1 cellular context compared by ENCODE assay signal in genomic region chr5:55934117-55934613, GRCh38.
TF ChIP-seq lines count a peak whose summit lies in the region.

No MANE protein-coding gene starts in this region.

TF ChIP-seq in HepG2, 621 proteins besides CTCF, POLR2A, EP300 and RAD21 (continued from another document and continues in another):
- TF ChIP-seq, protein P1, sequence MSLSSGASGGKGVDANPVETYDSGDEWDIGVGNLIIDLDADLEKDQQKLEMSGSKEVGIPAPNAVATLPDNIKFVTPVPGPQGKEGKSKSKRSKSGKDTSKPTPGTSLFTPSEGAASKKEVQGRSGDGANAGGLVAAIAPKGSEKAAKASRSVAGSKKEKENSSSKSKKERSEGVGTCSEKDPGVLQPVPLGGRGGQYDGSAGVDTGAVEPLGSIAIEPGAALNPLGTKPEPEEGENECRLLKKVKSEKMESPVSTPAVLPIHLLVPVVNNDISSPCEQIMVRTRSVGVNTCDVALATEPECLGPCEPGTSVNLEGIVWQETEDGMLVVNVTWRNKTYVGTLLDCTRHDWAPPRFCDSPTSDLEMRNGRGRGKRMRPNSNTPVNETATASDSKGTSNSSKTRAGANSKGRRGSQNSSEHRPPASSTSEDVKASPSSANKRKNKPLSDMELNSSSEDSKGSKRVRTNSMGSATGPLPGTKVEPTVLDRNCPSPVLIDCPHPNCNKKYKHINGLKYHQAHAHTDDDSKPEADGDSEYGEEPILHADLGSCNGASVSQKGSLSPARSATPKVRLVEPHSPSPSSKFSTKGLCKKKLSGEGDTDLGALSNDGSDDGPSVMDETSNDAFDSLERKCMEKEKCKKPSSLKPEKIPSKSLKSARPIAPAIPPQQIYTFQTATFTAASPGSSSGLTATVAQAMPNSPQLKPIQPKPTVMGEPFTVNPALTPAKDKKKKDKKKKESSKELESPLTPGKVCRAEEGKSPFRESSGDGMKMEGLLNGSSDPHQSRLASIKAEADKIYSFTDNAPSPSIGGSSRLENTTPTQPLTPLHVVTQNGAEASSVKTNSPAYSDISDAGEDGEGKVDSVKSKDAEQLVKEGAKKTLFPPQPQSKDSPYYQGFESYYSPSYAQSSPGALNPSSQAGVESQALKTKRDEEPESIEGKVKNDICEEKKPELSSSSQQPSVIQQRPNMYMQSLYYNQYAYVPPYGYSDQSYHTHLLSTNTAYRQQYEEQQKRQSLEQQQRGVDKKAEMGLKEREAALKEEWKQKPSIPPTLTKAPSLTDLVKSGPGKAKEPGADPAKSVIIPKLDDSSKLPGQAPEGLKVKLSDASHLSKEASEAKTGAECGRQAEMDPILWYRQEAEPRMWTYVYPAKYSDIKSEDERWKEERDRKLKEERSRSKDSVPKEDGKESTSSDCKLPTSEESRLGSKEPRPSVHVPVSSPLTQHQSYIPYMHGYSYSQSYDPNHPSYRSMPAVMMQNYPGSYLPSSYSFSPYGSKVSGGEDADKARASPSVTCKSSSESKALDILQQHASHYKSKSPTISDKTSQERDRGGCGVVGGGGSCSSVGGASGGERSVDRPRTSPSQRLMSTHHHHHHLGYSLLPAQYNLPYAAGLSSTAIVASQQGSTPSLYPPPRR (CRISPR knock-in tag; IDR thresholded peaks at IDR 0.05; ENCODE audit: borderline replicate concordance), result peak; percentile 99
- TF ChIP-seq FOSL2 (CRISPR knock-in tag; IDR thresholded peaks at IDR 0.05) (peak; percentile 90), PCBP1 (IDR thresholded peaks at IDR 0.05; ENCODE audit: borderline replicate concordance, low read depth, low read length) (no peak), ZNF33B (CRISPR knock-in tag; IDR thresholded peaks at IDR 0.05) (no peak; the same call in 1 of the 2 replicates), RNF219 (CRISPR knock-in tag; IDR thresholded peaks at IDR 0.05) (peak; percentile 90; the same call in 1 of the 2 replicates), DNMT3B (CRISPR knock-in tag; conservative IDR thresholded peaks at IDR 0.05) (peak; percentile 82; the same call in 1 of the 2 replicates), ZNF616 (CRISPR knock-in tag; IDR thresholded peaks at IDR 0.05; ENCODE audit: low read depth) (no peak), ZNF678 (CRISPR knock-in tag; IDR thresholded peaks at IDR 0.05) (no peak), ZNF317 (CRISPR knock-in tag; IDR thresholded peaks at IDR 0.05) (peak; percentile 73; the same call in 1 of the 2 replicates), MAF1 (CRISPR knock-in tag; IDR thresholded peaks at IDR 0.05; ENCODE audit: borderline replicate concordance) (no peak), ZBTB1 (CRISPR knock-in tag; IDR thresholded peaks at IDR 0.05; ENCODE audit: borderline replicate concordance) (no peak), POLR2AphosphoS2 (IDR thresholded peaks at IDR 0.05; ENCODE audit: low read depth, low read length) (no peak), ZFY (CRISPR knock-in tag; IDR thresholded peaks at IDR 0.05) (no peak; the same call in 1 of the 2 replicates), HDAC2 (CRISPR knock-in tag; IDR thresholded peaks at IDR 0.05) (peak; percentile 99), ZNF563 (CRISPR knock-in tag; IDR thresholded peaks at IDR 0.05) (peak; percentile 71), ZGPAT (CRISPR knock-in tag; IDR thresholded peaks at IDR 0.05) (peak; percentile 100), SAP130 (CRISPR knock-in tag; IDR thresholded peaks at IDR 0.05; ENCODE audit: low read depth) (peak; percentile 89), SYNCRIP (IDR thresholded peaks at IDR 0.05; ENCODE audit: insufficient read depth, low read depth, low read length) (no peak), IRX3 (CRISPR knock-in tag; IDR thresholded peaks at IDR 0.05; ENCODE audit: borderline replicate concordance, low read depth) (0 out of 2 replicates have a peak, but pooled peaks have one; percentile 74), ZNF333 (CRISPR knock-in tag; IDR thresholded peaks at IDR 0.05; ENCODE audit: borderline replicate concordance) (no peak), SAFB2 (CRISPR knock-in tag; IDR thresholded peaks at IDR 0.05; ENCODE audit: borderline replicate concordance, low read depth) (no peak), PITX1 (CRISPR knock-in tag; IDR thresholded peaks at IDR 0.05) (peak; percentile 96), NFKBIZ (CRISPR knock-in tag; IDR thresholded peaks at IDR 0.05) (peak; percentile 95), RNF2 (conservative IDR thresholded peaks at IDR 0.05; ENCODE audit: low read depth) (peak; percentile 44; the same call in 1 of the 2 replicates)
- TF ChIP-seq, protein P2, sequence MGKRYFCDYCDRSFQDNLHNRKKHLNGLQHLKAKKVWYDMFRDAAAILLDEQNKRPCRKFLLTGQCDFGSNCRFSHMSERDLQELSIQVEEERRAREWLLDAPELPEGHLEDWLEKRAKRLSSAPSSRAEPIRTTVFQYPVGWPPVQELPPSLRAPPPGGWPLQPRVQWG (CRISPR knock-in tag; IDR thresholded peaks at IDR 0.05; ENCODE audit: borderline replicate concordance, low read depth), result no peak
- TF ChIP-seq, protein P3, sequence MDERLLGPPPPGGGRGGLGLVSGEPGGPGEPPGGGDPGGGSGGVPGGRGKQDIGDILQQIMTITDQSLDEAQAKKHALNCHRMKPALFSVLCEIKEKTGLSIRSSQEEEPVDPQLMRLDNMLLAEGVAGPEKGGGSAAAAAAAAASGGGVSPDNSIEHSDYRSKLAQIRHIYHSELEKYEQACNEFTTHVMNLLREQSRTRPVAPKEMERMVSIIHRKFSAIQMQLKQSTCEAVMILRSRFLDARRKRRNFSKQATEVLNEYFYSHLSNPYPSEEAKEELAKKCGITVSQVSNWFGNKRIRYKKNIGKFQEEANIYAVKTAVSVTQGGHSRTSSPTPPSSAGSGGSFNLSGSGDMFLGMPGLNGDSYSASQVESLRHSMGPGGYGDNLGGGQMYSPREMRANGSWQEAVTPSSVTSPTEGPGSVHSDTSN (CRISPR knock-in tag; IDR thresholded peaks at IDR 0.05), result no peak
- TF ChIP-seq, protein P4, sequence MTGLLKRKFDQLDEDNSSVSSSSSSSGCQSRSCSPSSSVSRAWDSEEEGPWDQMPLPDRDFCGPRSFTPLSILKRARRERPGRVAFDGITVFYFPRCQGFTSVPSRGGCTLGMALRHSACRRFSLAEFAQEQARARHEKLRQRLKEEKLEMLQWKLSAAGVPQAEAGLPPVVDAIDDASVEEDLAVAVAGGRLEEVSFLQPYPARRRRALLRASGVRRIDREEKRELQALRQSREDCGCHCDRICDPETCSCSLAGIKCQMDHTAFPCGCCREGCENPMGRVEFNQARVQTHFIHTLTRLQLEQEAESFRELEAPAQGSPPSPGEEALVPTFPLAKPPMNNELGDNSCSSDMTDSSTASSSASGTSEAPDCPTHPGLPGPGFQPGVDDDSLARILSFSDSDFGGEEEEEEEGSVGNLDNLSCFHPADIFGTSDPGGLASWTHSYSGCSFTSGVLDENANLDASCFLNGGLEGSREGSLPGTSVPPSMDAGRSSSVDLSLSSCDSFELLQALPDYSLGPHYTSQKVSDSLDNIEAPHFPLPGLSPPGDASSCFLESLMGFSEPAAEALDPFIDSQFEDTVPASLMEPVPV (CRISPR knock-in tag; IDR thresholded peaks at IDR 0.05), result peak; percentile 62; the same call in 1 of the 2 replicates
- TF ChIP-seq, protein P5, sequence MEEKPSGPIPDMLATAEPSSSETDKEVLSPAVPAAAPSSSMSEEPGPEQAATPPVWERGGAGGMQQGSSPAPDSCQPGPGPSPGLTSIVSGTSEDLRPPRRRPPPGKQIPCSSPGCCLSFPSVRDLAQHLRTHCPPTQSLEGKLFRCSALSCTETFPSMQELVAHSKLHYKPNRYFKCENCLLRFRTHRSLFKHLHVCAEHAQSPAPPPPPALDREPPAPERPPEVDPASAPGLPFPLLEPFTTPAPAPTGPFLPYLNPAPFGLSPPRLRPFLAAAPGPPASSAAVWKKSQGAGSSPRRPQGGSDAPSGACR (CRISPR knock-in tag; IDR thresholded peaks at IDR 0.05), result no peak; the same call in 1 of the 2 replicates
- TF ChIP-seq, protein P6, sequence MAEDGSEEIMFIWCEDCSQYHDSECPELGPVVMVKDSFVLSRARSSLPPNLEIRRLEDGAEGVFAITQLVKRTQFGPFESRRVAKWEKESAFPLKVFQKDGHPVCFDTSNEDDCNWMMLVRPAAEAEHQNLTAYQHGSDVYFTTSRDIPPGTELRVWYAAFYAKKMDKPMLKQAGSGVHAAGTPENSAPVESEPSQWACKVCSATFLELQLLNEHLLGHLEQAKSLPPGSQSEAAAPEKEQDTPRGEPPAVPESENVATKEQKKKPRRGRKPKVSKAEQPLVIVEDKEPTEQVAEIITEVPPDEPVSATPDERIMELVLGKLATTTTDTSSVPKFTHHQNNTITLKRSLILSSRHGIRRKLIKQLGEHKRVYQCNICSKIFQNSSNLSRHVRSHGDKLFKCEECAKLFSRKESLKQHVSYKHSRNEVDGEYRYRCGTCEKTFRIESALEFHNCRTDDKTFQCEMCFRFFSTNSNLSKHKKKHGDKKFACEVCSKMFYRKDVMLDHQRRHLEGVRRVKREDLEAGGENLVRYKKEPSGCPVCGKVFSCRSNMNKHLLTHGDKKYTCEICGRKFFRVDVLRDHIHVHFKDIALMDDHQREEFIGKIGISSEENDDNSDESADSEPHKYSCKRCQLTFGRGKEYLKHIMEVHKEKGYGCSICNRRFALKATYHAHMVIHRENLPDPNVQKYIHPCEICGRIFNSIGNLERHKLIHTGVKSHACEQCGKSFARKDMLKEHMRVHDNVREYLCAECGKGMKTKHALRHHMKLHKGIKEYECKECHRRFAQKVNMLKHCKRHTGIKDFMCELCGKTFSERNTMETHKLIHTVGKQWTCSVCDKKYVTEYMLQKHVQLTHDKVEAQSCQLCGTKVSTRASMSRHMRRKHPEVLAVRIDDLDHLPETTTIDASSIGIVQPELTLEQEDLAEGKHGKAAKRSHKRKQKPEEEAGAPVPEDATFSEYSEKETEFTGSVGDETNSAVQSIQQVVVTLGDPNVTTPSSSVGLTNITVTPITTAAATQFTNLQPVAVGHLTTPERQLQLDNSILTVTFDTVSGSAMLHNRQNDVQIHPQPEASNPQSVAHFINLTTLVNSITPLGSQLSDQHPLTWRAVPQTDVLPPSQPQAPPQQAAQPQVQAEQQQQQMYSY (CRISPR knock-in tag; IDR thresholded peaks at IDR 0.05), result no peak; the same call in 1 of the 2 replicates
- TF ChIP-seq, protein P7, sequence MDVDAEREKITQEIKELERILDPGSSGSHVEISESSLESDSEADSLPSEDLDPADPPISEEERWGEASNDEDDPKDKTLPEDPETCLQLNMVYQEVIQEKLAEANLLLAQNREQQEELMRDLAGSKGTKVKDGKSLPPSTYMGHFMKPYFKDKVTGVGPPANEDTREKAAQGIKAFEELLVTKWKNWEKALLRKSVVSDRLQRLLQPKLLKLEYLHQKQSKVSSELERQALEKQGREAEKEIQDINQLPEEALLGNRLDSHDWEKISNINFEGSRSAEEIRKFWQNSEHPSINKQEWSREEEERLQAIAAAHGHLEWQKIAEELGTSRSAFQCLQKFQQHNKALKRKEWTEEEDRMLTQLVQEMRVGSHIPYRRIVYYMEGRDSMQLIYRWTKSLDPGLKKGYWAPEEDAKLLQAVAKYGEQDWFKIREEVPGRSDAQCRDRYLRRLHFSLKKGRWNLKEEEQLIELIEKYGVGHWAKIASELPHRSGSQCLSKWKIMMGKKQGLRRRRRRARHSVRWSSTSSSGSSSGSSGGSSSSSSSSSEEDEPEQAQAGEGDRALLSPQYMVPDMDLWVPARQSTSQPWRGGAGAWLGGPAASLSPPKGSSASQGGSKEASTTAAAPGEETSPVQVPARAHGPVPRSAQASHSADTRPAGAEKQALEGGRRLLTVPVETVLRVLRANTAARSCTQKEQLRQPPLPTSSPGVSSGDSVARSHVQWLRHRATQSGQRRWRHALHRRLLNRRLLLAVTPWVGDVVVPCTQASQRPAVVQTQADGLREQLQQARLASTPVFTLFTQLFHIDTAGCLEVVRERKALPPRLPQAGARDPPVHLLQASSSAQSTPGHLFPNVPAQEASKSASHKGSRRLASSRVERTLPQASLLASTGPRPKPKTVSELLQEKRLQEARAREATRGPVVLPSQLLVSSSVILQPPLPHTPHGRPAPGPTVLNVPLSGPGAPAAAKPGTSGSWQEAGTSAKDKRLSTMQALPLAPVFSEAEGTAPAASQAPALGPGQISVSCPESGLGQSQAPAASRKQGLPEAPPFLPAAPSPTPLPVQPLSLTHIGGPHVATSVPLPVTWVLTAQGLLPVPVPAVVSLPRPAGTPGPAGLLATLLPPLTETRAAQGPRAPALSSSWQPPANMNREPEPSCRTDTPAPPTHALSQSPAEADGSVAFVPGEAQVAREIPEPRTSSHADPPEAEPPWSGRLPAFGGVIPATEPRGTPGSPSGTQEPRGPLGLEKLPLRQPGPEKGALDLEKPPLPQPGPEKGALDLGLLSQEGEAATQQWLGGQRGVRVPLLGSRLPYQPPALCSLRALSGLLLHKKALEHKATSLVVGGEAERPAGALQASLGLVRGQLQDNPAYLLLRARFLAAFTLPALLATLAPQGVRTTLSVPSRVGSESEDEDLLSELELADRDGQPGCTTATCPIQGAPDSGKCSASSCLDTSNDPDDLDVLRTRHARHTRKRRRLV (CRISPR knock-in tag; IDR thresholded peaks at IDR 0.05), result 0 out of 2 replicates have a peak, but pooled peaks have one; percentile 29
- TF ChIP-seq, protein P8, sequence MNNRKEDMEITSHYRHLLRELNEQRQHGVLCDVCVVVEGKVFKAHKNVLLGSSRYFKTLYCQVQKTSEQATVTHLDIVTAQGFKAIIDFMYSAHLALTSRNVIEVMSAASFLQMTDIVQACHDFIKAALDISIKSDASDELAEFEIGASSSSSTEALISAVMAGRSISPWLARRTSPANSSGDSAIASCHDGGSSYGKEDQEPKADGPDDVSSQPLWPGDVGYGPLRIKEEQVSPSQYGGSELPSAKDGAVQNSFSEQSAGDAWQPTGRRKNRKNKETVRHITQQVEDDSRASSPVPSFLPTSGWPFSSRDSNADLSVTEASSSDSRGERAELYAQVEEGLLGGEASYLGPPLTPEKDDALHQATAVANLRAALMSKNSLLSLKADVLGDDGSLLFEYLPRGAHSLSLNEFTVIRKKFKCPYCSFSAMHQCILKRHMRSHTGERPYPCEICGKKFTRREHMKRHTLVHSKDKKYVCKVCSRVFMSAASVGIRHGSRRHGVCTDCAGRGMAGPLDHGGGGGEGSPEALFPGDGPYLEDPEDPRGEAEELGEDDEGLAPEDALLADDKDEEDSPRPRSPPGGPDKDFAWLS (CRISPR knock-in tag; IDR thresholded peaks at IDR 0.05; ENCODE audit: borderline replicate concordance), result no peak
